1 cellular context compared by ENCODE assay signal in the genomic region with DNA sequence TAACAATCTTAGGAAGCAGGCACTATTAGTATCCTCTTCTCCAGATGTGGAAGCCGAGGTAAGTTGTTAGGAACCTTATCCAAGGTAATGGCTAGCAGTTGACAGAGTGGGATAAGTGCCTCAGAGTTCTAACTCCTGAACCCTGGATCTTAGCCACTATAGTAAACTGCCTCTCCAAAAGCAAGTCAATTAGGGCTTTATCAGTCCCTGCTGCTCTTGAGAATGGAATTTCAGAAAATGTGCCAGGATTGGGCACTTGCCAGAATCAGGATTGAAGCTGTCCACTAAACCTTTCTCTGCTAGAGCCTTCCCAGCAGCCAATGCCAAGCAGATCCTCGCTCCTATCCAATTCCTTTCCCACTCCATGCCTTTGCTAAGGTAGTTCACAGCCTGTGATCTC.
TF ChIP-seq lines count a peak whose summit lies in the region.

No MANE protein-coding gene starts in this region.

TF ChIP-seq in GM23338, 12 proteins besides CTCF, POLR2A, EP300 and RAD21 (continued from another document):
- TF ChIP-seq CREB1 (CRISPR knock-in tag; IDR thresholded peaks at IDR 0.05; ENCODE audit: low read depth) (no peak), ZNF331 (CRISPR knock-in tag; IDR thresholded peaks at IDR 0.05; ENCODE audit: low read depth) (no peak), EZH2 (IDR thresholded peaks at IDR 0.05; ENCODE audit: low read depth, unreplicated experiment) (no peak), NANOG (IDR thresholded peaks at IDR 0.05; ENCODE audit: borderline replicate concordance) (no peak), STAT1 (IDR thresholded peaks at IDR 0.05; ENCODE audit: unreplicated experiment) (no peak), EZH2phosphoT487 (IDR thresholded peaks at IDR 0.05; ENCODE audit: unreplicated experiment) (no peak), ZNF114 (CRISPR knock-in tag; IDR thresholded peaks at IDR 0.05) (no peak)
- TF ChIP-seq, protein P1, sequence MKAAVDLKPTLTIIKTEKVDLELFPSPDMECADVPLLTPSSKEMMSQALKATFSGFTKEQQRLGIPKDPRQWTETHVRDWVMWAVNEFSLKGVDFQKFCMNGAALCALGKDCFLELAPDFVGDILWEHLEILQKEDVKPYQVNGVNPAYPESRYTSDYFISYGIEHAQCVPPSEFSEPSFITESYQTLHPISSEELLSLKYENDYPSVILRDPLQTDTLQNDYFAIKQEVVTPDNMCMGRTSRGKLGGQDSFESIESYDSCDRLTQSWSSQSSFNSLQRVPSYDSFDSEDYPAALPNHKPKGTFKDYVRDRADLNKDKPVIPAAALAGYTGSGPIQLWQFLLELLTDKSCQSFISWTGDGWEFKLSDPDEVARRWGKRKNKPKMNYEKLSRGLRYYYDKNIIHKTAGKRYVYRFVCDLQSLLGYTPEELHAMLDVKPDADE (IDR thresholded peaks at IDR 0.05), result no peak
- TF ChIP-seq, protein P2, sequence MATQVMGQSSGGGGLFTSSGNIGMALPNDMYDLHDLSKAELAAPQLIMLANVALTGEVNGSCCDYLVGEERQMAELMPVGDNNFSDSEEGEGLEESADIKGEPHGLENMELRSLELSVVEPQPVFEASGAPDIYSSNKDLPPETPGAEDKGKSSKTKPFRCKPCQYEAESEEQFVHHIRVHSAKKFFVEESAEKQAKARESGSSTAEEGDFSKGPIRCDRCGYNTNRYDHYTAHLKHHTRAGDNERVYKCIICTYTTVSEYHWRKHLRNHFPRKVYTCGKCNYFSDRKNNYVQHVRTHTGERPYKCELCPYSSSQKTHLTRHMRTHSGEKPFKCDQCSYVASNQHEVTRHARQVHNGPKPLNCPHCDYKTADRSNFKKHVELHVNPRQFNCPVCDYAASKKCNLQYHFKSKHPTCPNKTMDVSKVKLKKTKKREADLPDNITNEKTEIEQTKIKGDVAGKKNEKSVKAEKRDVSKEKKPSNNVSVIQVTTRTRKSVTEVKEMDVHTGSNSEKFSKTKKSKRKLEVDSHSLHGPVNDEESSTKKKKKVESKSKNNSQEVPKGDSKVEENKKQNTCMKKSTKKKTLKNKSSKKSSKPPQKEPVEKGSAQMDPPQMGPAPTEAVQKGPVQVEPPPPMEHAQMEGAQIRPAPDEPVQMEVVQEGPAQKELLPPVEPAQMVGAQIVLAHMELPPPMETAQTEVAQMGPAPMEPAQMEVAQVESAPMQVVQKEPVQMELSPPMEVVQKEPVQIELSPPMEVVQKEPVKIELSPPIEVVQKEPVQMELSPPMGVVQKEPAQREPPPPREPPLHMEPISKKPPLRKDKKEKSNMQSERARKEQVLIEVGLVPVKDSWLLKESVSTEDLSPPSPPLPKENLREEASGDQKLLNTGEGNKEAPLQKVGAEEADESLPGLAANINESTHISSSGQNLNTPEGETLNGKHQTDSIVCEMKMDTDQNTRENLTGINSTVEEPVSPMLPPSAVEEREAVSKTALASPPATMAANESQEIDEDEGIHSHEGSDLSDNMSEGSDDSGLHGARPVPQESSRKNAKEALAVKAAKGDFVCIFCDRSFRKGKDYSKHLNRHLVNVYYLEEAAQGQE (IDR thresholded peaks at IDR 0.05; ENCODE audit: unreplicated experiment), result no peak
